ENCODE assay signal across 13 cellular contexts in genomic region chr10:118028619-118029018, GRCh38. TPM values are rescaled to one million over a fixed set of nuclear protein-coding genes. Genes with fewer than 3 reads are reported as not detected.
DNase-seq lines count a peak whose midpoint lies in the region; ATAC-seq and TF ChIP-seq lines count a peak whose summit lies in the region.
"Had no signal": no experiment of that assay in that cellular context is flagged by ENCODE, and none has a peak within 500 bp of the region (broad histone marks: within the 10 kb centered on the region; RNA-seq: fewer than 3 reads in every experiment).

No MANE protein-coding gene starts in this region.

- intact Hi-C loops in aorta (cut with DNase I), result no loop called here

- peaks cover 0 to 2% of the 10 kb centered on the region in 2 donors for H3K4me1 ChIP-seq in aorta (ENCODE audit: control insufficient read depth in 1 of 2, insufficient read depth in 2 of 2, low read length in 2 of 2)

- no peaks in the 10 kb centered on the region for H3K9me3 Mint-ChIP-seq in mesothelial cell of epicardium

- H3K27me3 ChIP-seq in aorta (ENCODE audit: control insufficient read depth in 1 of 2, insufficient read depth in 2 of 2, low read length in 1 of 2), result no peaks in the 10 kb centered on the region

- no peak overlapping the region for H3K4me3 ChIP-seq in aorta (ENCODE audit: low read length in 2 of 2)

- no peaks in the 10 kb centered on the region for H3K27me3 Mint-ChIP-seq in mesothelial cell of epicardium (ENCODE audit: low read depth)

- peak; percentile 99 for ATAC-seq in GM18867 (IDR thresholded peaks at IDR 0.05; ENCODE audit: unreplicated experiment)
- ATAC-seq in GM21390 (IDR thresholded peaks at IDR 0.05; ENCODE audit: unreplicated experiment), result peak; percentile 99
- ATAC-seq in HG02943 (IDR thresholded peaks at IDR 0.05; ENCODE audit: low read depth, unreplicated experiment), result peak; percentile 92
- ATAC-seq in HG03521 (IDR thresholded peaks at IDR 0.05; ENCODE audit: unreplicated experiment), result peak; percentile 92
- no peak for ATAC-seq in aorta (ENCODE audit: low FRiP score)

- H3K4me1 Mint-ChIP-seq in mesothelial cell of epicardium, result no peaks in the 10 kb centered on the region

- no peak for TF ChIP-seq CTCF in mesothelial cell of epicardium (IDR thresholded peaks at IDR 0.05; ENCODE audit: unreplicated experiment)

- no peak for DNase-seq in aorta
- DNase-seq in NCI-H128 (lab: John Stamatoyannopoulos, UW; ENCODE audit: unreplicated experiment), result no peak
- no peak for DNase-seq in mesothelial cell of epicardium (ENCODE audit: low spot score in 2 of 2, unreplicated experiment in 2 of 2)
- no peak for DNase-seq in NCI-H1694 (lab: John Stamatoyannopoulos, UW)
- DNase-seq: activated T-cell treated with anti-CD3 and anti-CD28 coated beads, Interleukin-2, amount 50 U/mL, for 1 hour; GDM1; Right ventricle myocardium superior had no signal

- H3K27ac ChIP-seq in aorta (ENCODE audit: low read depth in 1 of 2, low read length in 2 of 2), result no peak overlapping the region
- H3K27ac ChIP-seq: C4-2B, VCaP had no signal

- no peaks in the 10 kb centered on the region for H3K9me3 ChIP-seq in aorta (ENCODE audit: control insufficient read depth, low read length)

- H3K27ac Mint-ChIP-seq in mesothelial cell of epicardium, result no peak overlapping the region

- H3K4me3 Mint-ChIP-seq in mesothelial cell of epicardium, result no peak overlapping the region

- peaks cover 3% of the 10 kb centered on the region for H3K36me3 Mint-ChIP-seq in mesothelial cell of epicardium

- H3K36me3 ChIP-seq in aorta (ENCODE audit: control insufficient read depth in 1 of 2, insufficient read depth in 2 of 2, low read length in 1 of 2), result peaks cover 0 to 2% of the 10 kb centered on the region in 2 donors

RNA-seq across cellular contexts. Expression of gene RAB11FIP2, which starts 18.1 kb away (rescaled TPM):
- total RNA-seq in aorta (10 to 100 TPM; 24.7 to 25.1 TPM), mesothelial cell of epicardium (29.5 to 32.5 TPM (median 31.8 TPM) in 3 replicates)
- 1 to 10 TPM; 5.4 to 8.2 TPM for polyA plus RNA-seq in aorta
